Comparison of ENCODE assay signal across 28 cellular contexts in the genomic region with DNA sequence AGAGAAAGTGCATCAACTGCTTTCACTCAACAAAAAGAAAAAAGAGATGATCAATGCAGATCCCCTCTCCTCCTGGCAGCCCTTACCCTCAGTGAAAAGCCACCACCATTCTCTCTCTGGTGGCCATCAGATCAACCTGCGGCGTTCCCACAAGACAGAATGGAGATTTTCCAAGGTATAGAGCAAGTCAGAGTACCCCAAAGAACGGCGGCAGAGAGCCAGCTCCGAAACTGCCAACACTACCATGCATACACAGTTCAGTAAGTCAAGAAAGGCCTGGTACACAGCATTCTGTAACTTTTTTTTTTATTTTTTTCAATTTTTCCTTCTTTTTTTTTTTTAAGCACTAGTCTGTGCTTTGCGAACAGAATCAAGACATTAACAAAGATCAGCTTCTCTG. TPM values are rescaled to one million over a fixed set of nuclear protein-coding genes. Genes with fewer than 3 reads are reported as not detected.
DNase-seq lines count a peak whose midpoint lies in the region; ATAC-seq and TF ChIP-seq lines count a peak whose summit lies in the region.
"Had no signal": no experiment of that assay in that cellular context is flagged by ENCODE, and none has a peak within 500 bp of the region (broad histone marks: within the 10 kb centered on the region; RNA-seq: fewer than 3 reads in every experiment).

No MANE protein-coding gene starts in this region.

- no peak for TF ChIP-seq CTCF in chondrocyte (IDR thresholded peaks at IDR 0.05)
- TF ChIP-seq CTCF in ovary (IDR thresholded peaks at IDR 0.05), result no peak

- peaks cover 10% of the 10 kb centered on the region for H3K4me1 Mint-ChIP-seq in activated T-cell treated with anti-CD3 and anti-CD28 coated beads, Interleukin-2, amount 50 U/mL, for 72 hours (ENCODE audit: low read depth)
- H3K4me1 Mint-ChIP-seq in T-cell (peaks cover 10 to 32% (median 30%) of the 10 kb centered on the region in 3 donors), chondrocyte (ENCODE audit: low read depth) (peaks cover 6% of the 10 kb centered on the region)
- H3K4me1 Mint-ChIP-seq in stimulated activated effector memory CD8-positive, alpha-beta T cell treated with anti-CD3 and anti-CD28 coated beads, Interleukin-12 subunit alpha, Interleukin-12 subunit beta, amount 100 ng/mL, for 72 hours, result peaks cover 37% of the 10 kb centered on the region

- no peaks in the 10 kb centered on the region for H3K9me3 Mint-ChIP-seq in activated T-cell treated with anti-CD3 and anti-CD28 coated beads, Interleukin-2, amount 50 U/mL, for 72 hours
- H3K9me3 Mint-ChIP-seq in T-cell (no peaks in the 10 kb centered on the region), chondrocyte (ENCODE audit: low read depth) (no peaks in the 10 kb centered on the region)
- H3K9me3 Mint-ChIP-seq in stimulated activated effector memory CD8-positive, alpha-beta T cell treated with anti-CD3 and anti-CD28 coated beads, Interleukin-12 subunit alpha, Interleukin-12 subunit beta, amount 100 ng/mL, for 72 hours, result no peaks in the 10 kb centered on the region
- H3K9me3 Mint-ChIP-seq: activated CD4-positive, alpha-beta memory T cell treated with anti-CD3 and anti-CD28 coated beads for 36 hours; activated naive CD4-positive, alpha-beta T cell treated with anti-CD3 and anti-CD28 coated beads for 36 hours had no signal

- no peaks in the 10 kb centered on the region for H3K27me3 ChIP-seq in ovary
- H3K27me3 ChIP-seq: testis, uterus had no signal

- H3K27ac Mint-ChIP-seq in activated T-cell treated with anti-CD3 and anti-CD28 coated beads, Interleukin-2, amount 50 U/mL, for 72 hours, result peak overlapping the region; percentile 46
- H3K27ac Mint-ChIP-seq in T-cell, result peak overlapping the region; percentile 64 to 75
- H3K27ac Mint-ChIP-seq in chondrocyte (ENCODE audit: unreplicated experiment), result peak overlapping the region; percentile 33
- peak overlapping the region; percentile 38 for H3K27ac Mint-ChIP-seq in stimulated activated effector memory CD8-positive, alpha-beta T cell treated with anti-CD3 and anti-CD28 coated beads, Interleukin-12 subunit alpha, Interleukin-12 subunit beta, amount 100 ng/mL, for 72 hours
- H3K27ac Mint-ChIP-seq: activated CD4-positive, alpha-beta memory T cell treated with anti-CD3 and anti-CD28 coated beads for 36 hours; activated naive CD4-positive, alpha-beta T cell treated with anti-CD3 and anti-CD28 coated beads for 36 hours had no signal

- intact Hi-C loops in ovary (cut with DNase I), result loop anchor here in 1 of 4 donors (5.0 kb wide), 1 partner anchor 1568 kb away; no protein-coding TSS in a partner anchor

- no peak for DNase-seq in activated T-cell treated with anti-CD3 and anti-CD28 coated beads, Interleukin-2, amount 50 U/mL, for 72 hours
- DNase-seq in activated T-cell treated with anti-CD3 and anti-CD28 coated beads, Interleukin-2, amount 50 U/mL, for 48 hours, result no peak
- DNase-seq in T-cell (no peak), chondrocyte (ENCODE audit: low spot score) (no peak), ovary (no peak)
- no peak for DNase-seq in stimulated activated effector memory CD8-positive, alpha-beta T cell treated with anti-CD3 and anti-CD28 coated beads, Interleukin-12 subunit alpha, Interleukin-12 subunit beta, amount 100 ng/mL, for 72 hours (ENCODE audit: low spot score in 2 of 2)
- DNase-seq: activated CD4-positive, alpha-beta memory T cell treated with anti-CD3 and anti-CD28 coated beads for 36 hours; activated naive CD4-positive, alpha-beta T cell treated with anti-CD3 and anti-CD28 coated beads for 36 hours; dermis blood vessel endothelial cell; DND-41; H7; NCI-H2171 treated with DMSO at 0.1 percent for 48 hours; NCI-H524; occipital lobe; retina; stimulated activated CD4-positive, alpha-beta T cell treated with anti-CD3 and anti-CD28 coated beads, Interleukin-2, amount 100 ng/mL, for 24 hours; testis; uterus had no signal

- peaks cover 7 to 17% of the 10 kb centered on the region in 2 donors for H3K36me3 Mint-ChIP-seq in activated T-cell treated with anti-CD3 and anti-CD28 coated beads, Interleukin-2, amount 50 U/mL, for 72 hours (ENCODE audit: insufficient read depth in 2 of 2)
- peaks cover 53% of the 10 kb centered on the region for H3K36me3 Mint-ChIP-seq in T-cell
- peaks cover 43% of the 10 kb centered on the region for H3K36me3 Mint-ChIP-seq in chondrocyte (ENCODE audit: low read depth)
- peaks cover 93% of the 10 kb centered on the region for H3K36me3 Mint-ChIP-seq in stimulated activated effector memory CD8-positive, alpha-beta T cell treated with anti-CD3 and anti-CD28 coated beads, Interleukin-12 subunit alpha, Interleukin-12 subunit beta, amount 100 ng/mL, for 72 hours

- no peaks in the 10 kb centered on the region for H3K4me1 ChIP-seq in ovary (ENCODE audit: insufficient read depth)
- H3K4me1 ChIP-seq: uterus had no signal

- 90 to 94% (median 94%) methylated on average over 6 of the region's 6 CpGs for WGBS in ovary, 3 donors

- CTCF ChIA-PET in T-cell (lab: Charles Lee), result interaction anchor here in 1 of 2 donors (0.6 kb wide), 1 partner anchor 1250 kb away, joined by 3 read pairs; no protein-coding TSS in a partner anchor

- no peak overlapping the region for H3K4me3 Mint-ChIP-seq in activated T-cell treated with anti-CD3 and anti-CD28 coated beads, Interleukin-2, amount 50 U/mL, for 72 hours
- H3K4me3 Mint-ChIP-seq in T-cell (no peak overlapping the region), chondrocyte (ENCODE audit: unreplicated experiment) (no peak overlapping the region)
- H3K4me3 Mint-ChIP-seq in stimulated activated effector memory CD8-positive, alpha-beta T cell treated with anti-CD3 and anti-CD28 coated beads, Interleukin-12 subunit alpha, Interleukin-12 subunit beta, amount 100 ng/mL, for 72 hours, result no peak overlapping the region
- H3K4me3 Mint-ChIP-seq: activated CD4-positive, alpha-beta memory T cell treated with anti-CD3 and anti-CD28 coated beads for 36 hours; activated naive CD4-positive, alpha-beta T cell treated with anti-CD3 and anti-CD28 coated beads for 36 hours had no signal

- POLR2A ChIA-PET in T-cell (lab: Charles Lee), result interaction anchor here (0.6 to 0.7 kb wide), 3 partner anchors 14 to 981 kb away, joined by 3 to 6 read pairs (median 3); no protein-coding TSS in a partner anchor

- H3K9me3 ChIP-seq in ovary, result no peaks in the 10 kb centered on the region
- H3K9me3 ChIP-seq: testis, uterus had no signal

- peaks cover 3% of the 10 kb centered on the region for H3K36me3 ChIP-seq in ovary
- H3K36me3 ChIP-seq: uterus had no signal

- no peaks in the 10 kb centered on the region for H3K27me3 Mint-ChIP-seq in activated T-cell treated with anti-CD3 and anti-CD28 coated beads, Interleukin-2, amount 50 U/mL, for 72 hours (ENCODE audit: low read depth)
- H3K27me3 Mint-ChIP-seq in T-cell, result no peaks in the 10 kb centered on the region
- H3K27me3 Mint-ChIP-seq in chondrocyte (ENCODE audit: low read depth), result no peaks in the 10 kb centered on the region
- H3K27me3 Mint-ChIP-seq: activated CD4-positive, alpha-beta memory T cell treated with anti-CD3 and anti-CD28 coated beads for 36 hours had no signal

- no peak for ATAC-seq in activated T-cell treated with anti-CD3 and anti-CD28 coated beads, Interleukin-2, amount 50 U/mL, for 72 hours (replicated peaks in 1 of 2)
- ATAC-seq in T-cell (replicated peaks in 1 of 4), result no peak
- no peak for ATAC-seq in stimulated activated effector memory CD8-positive, alpha-beta T cell treated with anti-CD3 and anti-CD28 coated beads, Interleukin-12 subunit alpha, Interleukin-12 subunit beta, amount 100 ng/mL, for 72 hours
- ATAC-seq in esophagus mucosa, result no peak
- ATAC-seq in HG02938 (IDR thresholded peaks at IDR 0.05; ENCODE audit: unreplicated experiment), result no peak

- no peak overlapping the region for H3K27ac ChIP-seq in ovary
- H3K27ac ChIP-seq: testis, uterus had no signal

- no peak overlapping the region for H3K4me3 ChIP-seq in ovary
- H3K4me3 ChIP-seq: GM12878, lung, smooth muscle cell, testis, uterus had no signal

- no peak for TF ChIP-seq EP300 in ovary (IDR thresholded peaks at IDR 0.05)

- no peak for TF ChIP-seq POLR2A in ovary (IDR thresholded peaks at IDR 0.05)

RNA-seq across cellular contexts. Expression of a gene that starts 30.6 kb away (rescaled TPM):
- not detected for total RNA-seq in activated T-cell treated with anti-CD3 and anti-CD28 coated beads, Interleukin-2, amount 50 U/mL, for 72 hours
- total RNA-seq in T-cell, result not detected
- not detected in 3 replicates for total RNA-seq in chondrocyte
- not detected for total RNA-seq in esophagus mucosa
- not detected for total RNA-seq in ovary
- not detected for polyA plus RNA-seq in ovary
- total RNA-seq: activated CD4-positive, alpha-beta memory T cell treated with anti-CD3 and anti-CD28 coated beads for 36 hours; activated naive CD4-positive, alpha-beta T cell treated with anti-CD3 and anti-CD28 coated beads for 36 hours; cardiac septum; dermis blood vessel endothelial cell; GM12878; H7; kidney epithelial cell; lung; SK-MEL-5; smooth muscle cell; T-helper 2 cell treated with Interferon-gamma antibody and Interleukin-4, amounts not matched to agents 100 ng/mL and 5 ng/mL, for 36 hours; uterus had no signal
- polyA plus RNA-seq: BJ, GM12878, lung, smooth muscle cell had no signal
